Comparison of ENCODE assay signal across 28 cellular contexts in genomic region chr12:46580445-46580844, GRCh38.
"Had no signal": no experiment of that assay in that cellular context is flagged by ENCODE, and none has a peak within 500 bp of the region (broad histone marks: within the 10 kb centered on the region; RNA-seq: fewer than 3 reads in every experiment).

No MANE protein-coding gene starts in this region.

- H3K4me3 Mint-ChIP-seq: natural killer cell; stimulated activated naive B cell treated with anti-CD40 and anti-IgM and Interleukin-4, amounts not matched to agents 10 μg/mL and 1 μg/mL and 100 μg/mL, for 72 hours; stimulated activated naive CD8-positive, alpha-beta T cell treated with anti-CD3 and anti-CD28 coated beads, Interleukin-15, Interleukin-2, amounts not matched to agents 100 ng/mL and 50 ng/mL, for 24 hours had no signal

- H3K27ac ChIP-seq: dorsolateral prefrontal cortex, heart right ventricle, lower lobe of right lung, ovary, psoas muscle, thoracic aorta, tibial nerve, upper lobe of left lung had no signal

- ATAC-seq: heart right ventricle; left colon; left ventricle myocardium superior; lower lobe of right lung; natural killer cell; psoas muscle; right cardiac atrium; stimulated activated naive B cell treated with anti-CD40 and anti-IgM and Interleukin-4, amounts not matched to agents 10 μg/mL and 1 μg/mL and 100 μg/mL, for 72 hours had no signal

- H3K4me3 ChIP-seq: dorsolateral prefrontal cortex, esophagus squamous epithelium, heart right ventricle, lower lobe of right lung, ovary, psoas muscle, thoracic aorta, tibial nerve, upper lobe of left lung had no signal

- H3K36me3 ChIP-seq: esophagus squamous epithelium, heart right ventricle, lower lobe of right lung, ovary, thoracic aorta, tibial nerve, upper lobe of left lung had no signal

- H3K27ac Mint-ChIP-seq: natural killer cell; stimulated activated naive B cell treated with anti-CD40 and anti-IgM and Interleukin-4, amounts not matched to agents 10 μg/mL and 1 μg/mL and 100 μg/mL, for 72 hours; stimulated activated naive CD8-positive, alpha-beta T cell treated with anti-CD3 and anti-CD28 coated beads, Interleukin-15, Interleukin-2, amounts not matched to agents 100 ng/mL and 50 ng/mL, for 24 hours had no signal

- DNase-seq: dorsolateral prefrontal cortex; effector CD4-positive, alpha-beta T cell; esophagus squamous epithelium; foreskin melanocyte; glutamatergic neuron; heart right ventricle; hippocampal formation; kidney glomerular epithelial cell; left colon; left ventricle myocardium superior; lower lobe of right lung; natural killer cell; occipital lobe; ovary; posterior cingulate gyrus; psoas muscle; right cardiac atrium; small intestine; stimulated activated CD4-positive, alpha-beta T cell treated with anti-CD3 and anti-CD28 coated beads, Interleukin-15, amount 100 ng/mL, for 24 hours; stimulated activated CD4-positive, alpha-beta T cell treated with anti-CD3 and anti-CD28 coated beads, Interleukin-2, amount 100 ng/mL, for 48 hours; stimulated activated naive B cell treated with anti-CD40 and anti-IgM and Interleukin-4, amounts not matched to agents 10 μg/mL and 1 μg/mL and 100 μg/mL, for 72 hours; upper lobe of left lung had no signal

- H3K4me1 ChIP-seq: psoas muscle, tibial nerve had no signal

- H3K27me3 Mint-ChIP-seq: stimulated activated naive B cell treated with anti-CD40 and anti-IgM and Interleukin-4, amounts not matched to agents 10 μg/mL and 1 μg/mL and 100 μg/mL, for 72 hours; stimulated activated naive CD8-positive, alpha-beta T cell treated with anti-CD3 and anti-CD28 coated beads, Interleukin-15, Interleukin-2, amounts not matched to agents 100 ng/mL and 50 ng/mL, for 24 hours had no signal

- H3K27me3 ChIP-seq: dorsolateral prefrontal cortex, esophagus squamous epithelium, heart right ventricle, ovary, tibial nerve, upper lobe of left lung had no signal

- H3K9me3 ChIP-seq: ovary, thoracic aorta had no signal

- FAIRE-seq: colon, islet of Langerhans, small intestine, urothelium cell line had no signal
